8 cellular contexts compared by ENCODE assay signal in the genomic region with DNA sequence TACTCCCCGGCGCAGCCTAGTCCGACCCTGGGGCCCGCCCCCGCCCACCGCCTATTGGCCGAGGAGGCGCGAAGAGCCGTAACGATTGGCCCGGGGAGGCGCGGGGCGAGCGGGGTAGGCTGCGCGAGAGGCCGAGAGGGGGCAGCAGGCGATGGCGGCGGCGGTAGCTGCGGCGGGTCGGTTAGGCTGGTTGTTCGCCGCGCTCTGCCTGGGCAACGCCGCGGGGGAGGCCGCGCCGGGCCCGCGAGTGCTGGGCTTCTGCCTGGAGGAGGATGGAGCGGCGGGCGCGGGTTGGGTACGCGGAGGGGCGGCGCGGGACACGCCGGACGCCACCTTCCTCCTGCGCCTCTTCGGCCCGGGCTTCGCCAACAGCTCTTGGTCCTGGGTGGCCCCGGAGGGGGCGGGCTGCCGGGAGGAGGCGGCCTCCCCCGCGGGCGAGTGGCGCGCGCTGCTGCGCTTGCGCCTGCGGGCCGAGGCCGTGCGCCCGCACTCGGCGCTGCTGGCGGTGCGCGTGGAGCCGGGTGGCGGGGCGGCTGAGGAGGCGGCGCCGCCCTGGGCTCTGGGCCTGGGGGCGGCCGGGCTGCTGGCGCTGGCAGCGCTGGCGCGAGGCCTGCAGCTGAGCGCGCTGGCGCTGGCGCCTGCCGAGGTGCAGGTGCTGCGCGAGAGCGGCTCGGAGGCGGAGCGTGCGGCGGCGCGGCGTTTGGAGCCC. TPM values are rescaled to one million over a fixed set of nuclear protein-coding genes. Genes with fewer than 3 reads are reported as not detected.
DNase-seq lines count a peak whose midpoint lies in the region; ATAC-seq and TF ChIP-seq lines count a peak whose summit lies in the region.

TSS of gene CNNM3 (plus strand) at position 142 of the 709 bp plus-strand sequence. CDS start at position 152, 10 bp downstream.

- TF ChIP-seq CTCF in AG09309 (IDR thresholded peaks at IDR 0.05; ENCODE audit: control insufficient read depth, insufficient read depth, low read depth, low read length, missing control alignments), result peak; percentile 45
- peak; percentile 55 for TF ChIP-seq CTCF in VCaP (conservative IDR thresholded peaks at IDR 0.05)
- peak; percentile 52 to 73 (median 70) for TF ChIP-seq CTCF in breast epithelium (IDR thresholded peaks at IDR 0.05)
- TF ChIP-seq CTCF in smooth muscle cell (IDR thresholded peaks at IDR 0.05; ENCODE audit: borderline replicate concordance, insufficient read depth, poor library complexity, severe bottlenecking), result peak; percentile 53

- peak within 1 kb of the TSS; percentile 56 for H3K4me3 ChIP-seq in AG09309 (ENCODE audit: control insufficient read depth, low read depth, low read length)
- peak within 1 kb of the TSS; percentile 78 to 97 (median 84) for H3K4me3 ChIP-seq in breast epithelium
- H3K4me3 ChIP-seq in smooth muscle cell, result peak within 1 kb of the TSS; percentile 75

- H3K27ac ChIP-seq in VCaP (peak within 1 kb of the TSS; percentile 91), breast epithelium (peak within 1 kb of the TSS; percentile 90 to 93), smooth muscle cell (ENCODE audit: low read depth) (peak within 1 kb of the TSS; percentile 14)

- H3K36me3 ChIP-seq in breast epithelium (no peaks in the 10 kb centered on the region), smooth muscle cell (ENCODE audit: low read depth) (no peaks in the 10 kb centered on the region)

- H4K20me1 ChIP-seq in smooth muscle cell (ENCODE audit: low read depth), result peaks cover 25% of the 10 kb centered on the region

- H3K9ac ChIP-seq in smooth muscle cell (ENCODE audit: low read depth), result peak within 1 kb of the TSS; percentile 36

- intact Hi-C loops in breast epithelium (cut with DNase I; ENCODE audit: low total_unique reads), result no loop called here

- H3K79me2 ChIP-seq in smooth muscle cell (ENCODE audit: low read depth), result no peaks in the 10 kb centered on the region

- DNase-seq in AG09309 (ENCODE audit: low read depth) (peak; percentile 52), NCI-H2196 treated with DMSO at 0.1 percent for 48 hours (lab: John Stamatoyannopoulos, UW; ENCODE audit: unreplicated experiment) (peak; percentile 91), breast epithelium (ENCODE audit: low spot score in 2 of 2) (peak; percentile 94 to 96), iPS-NIHi7 (ENCODE audit: extremely low spot score) (peak; percentile 99), smooth muscle cell (lab: John Stamatoyannopoulos, UW; ENCODE audit: unreplicated experiment) (peak; percentile 90)

- no peak for TF ChIP-seq POLR2A in breast epithelium (IDR thresholded peaks at IDR 0.05)

- H3F3A ChIP-seq in smooth muscle cell (ENCODE audit: low read depth), result peaks cover 4% of the 10 kb centered on the region

- peak; percentile 88 for ATAC-seq in GM18909 (IDR thresholded peaks at IDR 0.05; ENCODE audit: poor library complexity, unreplicated experiment)
- peak; percentile 89 for ATAC-seq in HG03159 (IDR thresholded peaks at IDR 0.05; ENCODE audit: unreplicated experiment)

- H3K9me3 ChIP-seq in breast epithelium, result no peaks in the 10 kb centered on the region
- H3K9me3 ChIP-seq in smooth muscle cell (replicated peaks; ENCODE audit: low read depth), result no peaks in the 10 kb centered on the region

- WGBS in smooth muscle cell (ENCODE audit: low lambda C conversion rate), result 2% methylated on average over 61 of the region's 103 CpGs

- peak within 1 kb of the TSS; percentile 95 for H3K4me2 ChIP-seq in smooth muscle cell

- H3K27me3 ChIP-seq in breast epithelium (no peaks in the 10 kb centered on the region), smooth muscle cell (ENCODE audit: low read depth) (peaks cover 3% of the 10 kb centered on the region)

- H2AFZ ChIP-seq in smooth muscle cell (ENCODE audit: low read depth), result peak within 1 kb of the TSS; percentile 87

- H3K4me1 ChIP-seq in breast epithelium (peaks cover 14 to 18% of the 10 kb centered on the region in 2 donors), smooth muscle cell (ENCODE audit: low read depth) (peaks cover 17% of the 10 kb centered on the region)

RNA-seq across cellular contexts. Expression of gene CNNM3, which starts in this region (rescaled TPM):
- total RNA-seq in breast epithelium (10 to 100 TPM in 2 of 3 donors, 1 to 10 TPM in 1; 7.5 to 13.8 (median 11.8) TPM), smooth muscle cell (2.4 and 3.2 TPM in 2 replicates)
- polyA plus RNA-seq in smooth muscle cell, result 4.8 and 5.5 TPM in 2 replicates

Comparison
In these comparisons a context has a peak if more than half of its experiments do, and no peak if none do; other contexts are left out.
1. Peak in every context shown above with its lines: DNase-seq, ATAC-seq, H3K4me3 ChIP-seq and H3K27ac ChIP-seq.
2. H3K27ac ChIP-seq: peak in every context shown above with its lines; median percentile 92 in breast epithelium; 91 in VCaP; 14 in smooth muscle cell.